10 cellular contexts compared by ENCODE assay signal in genomic region chr9:70049236-70049635, GRCh38. TPM values are rescaled to one million over a fixed set of nuclear protein-coding genes. Genes with fewer than 3 reads are reported as not detected.
DNase-seq lines count a peak whose midpoint lies in the region; ATAC-seq and TF ChIP-seq lines count a peak whose summit lies in the region.
"Had no signal": no experiment of that assay in that cellular context is flagged by ENCODE, and none has a peak within 500 bp of the region (broad histone marks: within the 10 kb centered on the region; RNA-seq: fewer than 3 reads in every experiment).

No MANE protein-coding gene starts in this region.

- CTCF ChIA-PET in SK-N-SH (lab: Yijun Ruan, JAX): interaction anchor here (0.7 to 1.3 kb wide), 3 partner anchors 9 to 78 kb away, joined by 3 to 4 read pairs (median 3); no protein-coding TSS in a partner anchor

- H3K4me1 Mint-ChIP-seq in activated naive CD8-positive, alpha-beta T cell treated with anti-CD3 and anti-CD28 coated beads, Interleukin-2, amount 50 U/mL, for 24 hours: peaks cover 7% of the 10 kb centered on the region

- H3K27ac ChIP-seq in SK-N-SH (ENCODE audit: low read depth in 2 of 2, low read length in 1 of 2): no peak overlapping the region

- no peak overlapping the region for H3K4me3 Mint-ChIP-seq in activated naive CD8-positive, alpha-beta T cell treated with anti-CD3 and anti-CD28 coated beads, Interleukin-2, amount 50 U/mL, for 24 hours

- H3K9me3 Mint-ChIP-seq in activated naive CD8-positive, alpha-beta T cell treated with anti-CD3 and anti-CD28 coated beads, Interleukin-2, amount 50 U/mL, for 24 hours: no peaks in the 10 kb centered on the region

- no peak overlapping the region for H3K9ac ChIP-seq in SK-N-SH

- H3K9me2 ChIP-seq in SK-N-SH: no peaks in the 10 kb centered on the region

- H4K20me1 ChIP-seq in SK-N-SH (ENCODE audit: insufficient read depth): no peaks in the 10 kb centered on the region

- no peak overlapping the region for H3K4me3 ChIP-seq in SK-N-SH (ENCODE audit: low read depth in 2 of 2, low read length in 1 of 2)

- ATAC-seq in HG02870 (IDR thresholded peaks at IDR 0.05; ENCODE audit: unreplicated experiment): no peak
- no peak for ATAC-seq in activated naive CD8-positive, alpha-beta T cell treated with anti-CD3 and anti-CD28 coated beads, Interleukin-2, amount 50 U/mL, for 24 hours
- ATAC-seq in GM18498 (IDR thresholded peaks at IDR 0.05; ENCODE audit: unreplicated experiment): no peak

- DNase-seq in G401 (ENCODE audit: low spot score) (peak; percentile 82), SK-N-SH (no peak), foreskin melanocyte (peak; percentile 78), smooth muscle cell of the brain vasculature (ENCODE audit: low read depth, low spot score) (peak; percentile 65), DMS53 treated with DMSO at 0.1 percent for 48 hours (lab: John Stamatoyannopoulos, UW; ENCODE audit: unreplicated experiment) (no peak)
- no peak for DNase-seq in activated naive CD8-positive, alpha-beta T cell treated with anti-CD3 and anti-CD28 coated beads, Interleukin-2, amount 50 U/mL, for 24 hours
- DNase-seq: activated T-cell treated with anti-CD3 and anti-CD28 coated beads, Interleukin-2, amount 50 U/mL, for 48 hours; OCI-M1 had no signal

- H3K27me3 ChIP-seq in SK-N-SH (ENCODE audit: insufficient read depth): no peaks in the 10 kb centered on the region

- H3F3A ChIP-seq in SK-N-SH (replicated peaks; ENCODE audit: insufficient read depth): peaks cover 9% of the 10 kb centered on the region

- TF ChIP-seq RAD21 in SK-N-SH (IDR thresholded peaks at IDR 0.05; ENCODE audit: low read length): no peak

- no peak overlapping the region for H3K27ac Mint-ChIP-seq in activated naive CD8-positive, alpha-beta T cell treated with anti-CD3 and anti-CD28 coated beads, Interleukin-2, amount 50 U/mL, for 24 hours

- H3K9me3 ChIP-seq in SK-N-SH: no peaks in the 10 kb centered on the region

- H3K4me2 ChIP-seq in SK-N-SH: peak overlapping the region; percentile 27

- POLR2A ChIA-PET in SK-N-SH (lab: Yijun Ruan, JAX): no interaction called here

- H3K36me3 Mint-ChIP-seq in activated naive CD8-positive, alpha-beta T cell treated with anti-CD3 and anti-CD28 coated beads, Interleukin-2, amount 50 U/mL, for 24 hours (ENCODE audit: low read depth): no peaks in the 10 kb centered on the region

- peaks cover 9 to 20% of the 10 kb centered on the region in 2 experiments; a peak in 3 of 4 replicates for H3K4me1 ChIP-seq in SK-N-SH (ENCODE audit: control insufficient read depth in 1 of 2, insufficient read depth in 2 of 2, low read depth in 1 of 2, low read length in 1 of 2)

- no peaks in the 10 kb centered on the region for H3K36me3 ChIP-seq in SK-N-SH (replicated peaks in 1 of 2; ENCODE audit: control insufficient read depth in 1 of 2, insufficient read depth in 2 of 2, low read length in 1 of 2)

- WGBS in SK-N-SH (ENCODE audit: low lambda C conversion rate): 32% methylated on average over 4 of the region's 4 CpGs

- in situ Hi-C loops in G401 (cut with HindIII; ENCODE audit: low sequenced_read_pairs): no loop called here

- peak in 1 of 2 experiments; percentile 57; a peak in 1 of 4 replicates for TF ChIP-seq EP300 in SK-N-SH (IDR thresholded peaks at IDR 0.05; ENCODE audit: borderline replicate concordance in 1 of 2, low read depth in 1 of 2, low read length in 1 of 2)

- no peak overlapping the region for H2AFZ ChIP-seq in SK-N-SH (ENCODE audit: low read depth)

- no peak for TF ChIP-seq CTCF in SK-N-SH (IDR thresholded peaks at IDR 0.05)

- H3K27me3 Mint-ChIP-seq in activated naive CD8-positive, alpha-beta T cell treated with anti-CD3 and anti-CD28 coated beads, Interleukin-2, amount 50 U/mL, for 24 hours: peaks cover 31% of the 10 kb centered on the region

- no peaks in the 10 kb centered on the region for H3K79me2 ChIP-seq in SK-N-SH (ENCODE audit: insufficient read depth)

TF ChIP-seq in SK-N-SH, 30 proteins besides CTCF, POLR2A, EP300 and RAD21 (continues in another document):
- no peak for TF ChIP-seq GABPA (IDR thresholded peaks at IDR 0.05; ENCODE audit: low read depth)
- no peak for TF ChIP-seq FOXM1 (IDR thresholded peaks at IDR 0.05; ENCODE audit: low read depth)
- TF ChIP-seq, protein P1, sequence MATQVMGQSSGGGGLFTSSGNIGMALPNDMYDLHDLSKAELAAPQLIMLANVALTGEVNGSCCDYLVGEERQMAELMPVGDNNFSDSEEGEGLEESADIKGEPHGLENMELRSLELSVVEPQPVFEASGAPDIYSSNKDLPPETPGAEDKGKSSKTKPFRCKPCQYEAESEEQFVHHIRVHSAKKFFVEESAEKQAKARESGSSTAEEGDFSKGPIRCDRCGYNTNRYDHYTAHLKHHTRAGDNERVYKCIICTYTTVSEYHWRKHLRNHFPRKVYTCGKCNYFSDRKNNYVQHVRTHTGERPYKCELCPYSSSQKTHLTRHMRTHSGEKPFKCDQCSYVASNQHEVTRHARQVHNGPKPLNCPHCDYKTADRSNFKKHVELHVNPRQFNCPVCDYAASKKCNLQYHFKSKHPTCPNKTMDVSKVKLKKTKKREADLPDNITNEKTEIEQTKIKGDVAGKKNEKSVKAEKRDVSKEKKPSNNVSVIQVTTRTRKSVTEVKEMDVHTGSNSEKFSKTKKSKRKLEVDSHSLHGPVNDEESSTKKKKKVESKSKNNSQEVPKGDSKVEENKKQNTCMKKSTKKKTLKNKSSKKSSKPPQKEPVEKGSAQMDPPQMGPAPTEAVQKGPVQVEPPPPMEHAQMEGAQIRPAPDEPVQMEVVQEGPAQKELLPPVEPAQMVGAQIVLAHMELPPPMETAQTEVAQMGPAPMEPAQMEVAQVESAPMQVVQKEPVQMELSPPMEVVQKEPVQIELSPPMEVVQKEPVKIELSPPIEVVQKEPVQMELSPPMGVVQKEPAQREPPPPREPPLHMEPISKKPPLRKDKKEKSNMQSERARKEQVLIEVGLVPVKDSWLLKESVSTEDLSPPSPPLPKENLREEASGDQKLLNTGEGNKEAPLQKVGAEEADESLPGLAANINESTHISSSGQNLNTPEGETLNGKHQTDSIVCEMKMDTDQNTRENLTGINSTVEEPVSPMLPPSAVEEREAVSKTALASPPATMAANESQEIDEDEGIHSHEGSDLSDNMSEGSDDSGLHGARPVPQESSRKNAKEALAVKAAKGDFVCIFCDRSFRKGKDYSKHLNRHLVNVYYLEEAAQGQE (IDR thresholded peaks at IDR 0.05; ENCODE audit: low read depth, low read length): no peak
- TF ChIP-seq RXRA (IDR thresholded peaks at IDR 0.05; ENCODE audit: borderline replicate concordance, low read depth): 0 out of 2 replicates have a peak, but pooled peaks have one; percentile 23
- TF ChIP-seq, protein P2, sequence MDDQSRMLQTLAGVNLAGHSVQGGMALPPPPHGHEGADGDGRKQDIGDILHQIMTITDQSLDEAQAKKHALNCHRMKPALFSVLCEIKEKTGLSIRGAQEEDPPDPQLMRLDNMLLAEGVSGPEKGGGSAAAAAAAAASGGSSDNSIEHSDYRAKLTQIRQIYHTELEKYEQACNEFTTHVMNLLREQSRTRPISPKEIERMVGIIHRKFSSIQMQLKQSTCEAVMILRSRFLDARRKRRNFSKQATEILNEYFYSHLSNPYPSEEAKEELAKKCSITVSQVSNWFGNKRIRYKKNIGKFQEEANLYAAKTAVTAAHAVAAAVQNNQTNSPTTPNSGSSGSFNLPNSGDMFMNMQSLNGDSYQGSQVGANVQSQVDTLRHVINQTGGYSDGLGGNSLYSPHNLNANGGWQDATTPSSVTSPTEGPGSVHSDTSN (IDR thresholded peaks at IDR 0.05): peak; percentile 93
- TF ChIP-seq NFIC (IDR thresholded peaks at IDR 0.05; ENCODE audit: borderline replicate concordance): peak; percentile 87
- TF ChIP-seq FOSL2 (IDR thresholded peaks at IDR 0.05; ENCODE audit: borderline replicate concordance, low read depth): peak; percentile 26; the same call in 1 of the 2 replicates
- TF ChIP-seq ELF1 (IDR thresholded peaks at IDR 0.05): no peak
- no peak for TF ChIP-seq SMC3 (IDR thresholded peaks at IDR 0.05; ENCODE audit: low read depth, low read length)
- TF ChIP-seq, protein P3, sequence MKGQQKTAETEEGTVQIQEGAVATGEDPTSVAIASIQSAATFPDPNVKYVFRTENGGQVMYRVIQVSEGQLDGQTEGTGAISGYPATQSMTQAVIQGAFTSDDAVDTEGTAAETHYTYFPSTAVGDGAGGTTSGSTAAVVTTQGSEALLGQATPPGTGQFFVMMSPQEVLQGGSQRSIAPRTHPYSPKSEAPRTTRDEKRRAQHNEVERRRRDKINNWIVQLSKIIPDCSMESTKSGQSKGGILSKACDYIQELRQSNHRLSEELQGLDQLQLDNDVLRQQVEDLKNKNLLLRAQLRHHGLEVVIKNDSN (IDR thresholded peaks at IDR 0.05; ENCODE audit: borderline replicate concordance, low read depth): no peak
- TF ChIP-seq CHD2 (IDR thresholded peaks at IDR 0.05; ENCODE audit: low read length, partially characterized antibody): no peak
- TF ChIP-seq, protein P4, sequence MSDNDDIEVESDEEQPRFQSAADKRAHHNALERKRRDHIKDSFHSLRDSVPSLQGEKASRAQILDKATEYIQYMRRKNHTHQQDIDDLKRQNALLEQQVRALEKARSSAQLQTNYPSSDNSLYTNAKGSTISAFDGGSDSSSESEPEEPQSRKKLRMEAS (IDR thresholded peaks at IDR 0.05; ENCODE audit: low read depth): no peak
- no peak for TF ChIP-seq FOXJ3 (CRISPR knock-in tag; IDR thresholded peaks at IDR 0.05)
- 0 out of 2 replicates have a peak, but pooled peaks have one; percentile 19 for TF ChIP-seq TEAD4 (IDR thresholded peaks at IDR 0.05; ENCODE audit: borderline replicate concordance, insufficient read depth)
- no peak for TF ChIP-seq MXI1 (IDR thresholded peaks at IDR 0.05; ENCODE audit: low read depth, low read length)
- TF ChIP-seq SIN3A (IDR thresholded peaks at IDR 0.05; ENCODE audit: borderline replicate concordance, low read depth, low read length): no peak
- TF ChIP-seq NRF1 (IDR thresholded peaks at IDR 0.05; ENCODE audit: low read depth, low read length): no peak
- peak; percentile 97 for TF ChIP-seq TCF12 (IDR thresholded peaks at IDR 0.05)
- no peak for TF ChIP-seq MEF2A (IDR thresholded peaks at IDR 0.05; ENCODE audit: borderline replicate concordance, low read depth)

RNA-seq across cellular contexts. Expression of gene MAMDC2, which starts 5.6 kb away (rescaled TPM):
- total RNA-seq in G401 (2014; rRNA removed; shearing (Covaris generic)): 0.81 and 1.2 TPM in 2 replicates
- not detected in 2 replicates for polyA plus RNA-seq in SK-N-SH (2012; rRNA removed)
- polyA plus RNA-seq in SK-N-SH (2012; cell fraction: cytosol; rRNA removed): under 0.01 TPM in 2 replicates
- 0.01 TPM in 1 of 2 replicates, not detected in the other for polyA plus RNA-seq in SK-N-SH (2012; cell fraction: nucleus; rRNA removed)

Comparison
In these comparisons a context has a peak if more than half of its experiments do, and no peak if none do; other contexts are left out.
1. DNase-seq: peak in G401 (single experiment), foreskin melanocyte (single experiment) and smooth muscle cell of the brain vasculature (single experiment); none in SK-N-SH (single experiment), DMS53 treated with DMSO at 0.1 percent for 48 hours (single experiment) and activated naive CD8-positive, alpha-beta T cell treated with anti-CD3 and anti-CD28 coated beads, Interleukin-2, amount 50 U/mL, for 24 hours (single experiment).